ENCODE assay signal across 8 cellular contexts in the genomic region with DNA sequence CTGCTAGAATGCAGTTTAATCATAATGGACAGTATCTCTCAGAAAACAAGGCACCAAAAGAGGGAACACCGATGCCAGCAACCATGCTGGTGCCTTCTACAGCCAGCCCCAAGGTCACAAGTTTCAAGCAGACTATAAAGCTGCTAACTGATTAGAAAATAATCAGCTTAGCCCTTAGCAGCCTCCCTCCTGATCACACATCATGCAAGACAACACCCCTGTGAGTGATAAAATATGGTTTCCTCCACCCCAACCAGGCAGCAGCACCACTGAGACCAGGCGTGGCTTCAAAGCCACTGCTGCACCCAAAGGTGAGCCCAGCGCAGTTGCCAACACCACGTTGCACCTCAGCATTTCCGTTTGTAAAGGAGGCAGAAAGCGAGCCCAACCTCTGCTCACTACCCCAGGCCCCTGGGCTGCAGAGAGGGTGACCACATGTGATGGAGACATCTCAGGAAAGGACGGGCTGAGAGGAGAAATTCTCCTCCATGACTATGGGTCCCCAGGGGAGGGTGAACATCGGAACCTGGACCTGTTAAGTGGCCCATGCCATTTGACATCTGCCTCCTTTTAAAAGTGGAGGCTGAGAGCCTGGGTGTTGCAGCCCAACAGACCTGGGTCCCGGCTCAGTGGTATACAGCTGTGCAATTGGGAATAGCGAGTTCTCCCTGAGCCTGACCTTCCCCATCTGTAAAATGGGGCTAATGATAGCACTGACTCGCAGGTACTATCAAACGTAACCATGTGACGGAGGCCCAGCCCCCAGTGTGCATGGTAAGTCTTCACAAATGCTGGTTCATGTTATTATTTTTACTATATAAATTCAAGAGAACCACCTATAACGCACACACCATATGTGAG. TPM values are rescaled to one million over a fixed set of nuclear protein-coding genes. Genes with fewer than 3 reads are reported as not detected.
A peak's percentile ranks its signal among the peaks of the same experiment; 100 is the strongest.
DNase-seq lines count a peak whose midpoint lies in the region; ATAC-seq and TF ChIP-seq lines count a peak whose summit lies in the region.

No MANE protein-coding gene starts in this region.

- peaks cover 66% of the 10 kb centered on the region for H3K4me1 Mint-ChIP-seq in activated CD8-positive, alpha-beta memory T cell treated with anti-CD3 and anti-CD28 coated beads, Interleukin-2, amount 10 ng/mL, durations not matched to agents 7 days and 5 days

- peak overlapping the region; percentile 19 for H2AFZ ChIP-seq in HCT116 (ENCODE audit: low read depth, low read length, poor library complexity, severe bottlenecking)

- no peaks in the 10 kb centered on the region for H3K36me3 Mint-ChIP-seq in activated CD8-positive, alpha-beta memory T cell treated with anti-CD3 and anti-CD28 coated beads, Interleukin-2, amount 10 ng/mL, durations not matched to agents 7 days and 5 days

- RAD21 ChIA-PET in HCT116 (lab: Charles Lee; ENCODE audit: low non-redundant PET in 1 of 2, low total read pairs in 2 of 2, uncharacterized antibody in 2 of 2, unreplicated experiment in 2 of 2), result no interaction called here

- ATAC-seq in HCT116 (no peak), Right ventricle myocardium inferior (no peak), HG02642 (IDR thresholded peaks at IDR 0.05; ENCODE audit: poor library complexity, unreplicated experiment) (no peak)
- ATAC-seq in activated CD8-positive, alpha-beta memory T cell treated with anti-CD3 and anti-CD28 coated beads, Interleukin-2, amount 10 ng/mL, durations not matched to agents 7 days and 5 days, result peak; percentile 75

- peak overlapping the region; percentile 88 for H3K27ac ChIP-seq in HCT116 (ENCODE audit: low read depth, low read length)
- peak overlapping the region; percentile 73 to 99 (median 80) for H3K27ac ChIP-seq in sigmoid colon

- H3K4me3 ChIP-seq in HCT116 (replicated peaks in 1 of 2; ENCODE audit: low read depth in 1 of 2, low read length in 2 of 2) (no peak overlapping the region), sigmoid colon (no peak overlapping the region)

- H3K36me3 ChIP-seq in HCT116 (ENCODE audit: control insufficient read depth in 1 of 2, insufficient read depth in 2 of 2, low read length in 2 of 2), result no peaks in the 10 kb centered on the region
- no peaks in the 10 kb centered on the region for H3K36me3 ChIP-seq in sigmoid colon

- H3K4me3 Mint-ChIP-seq in activated CD8-positive, alpha-beta memory T cell treated with anti-CD3 and anti-CD28 coated beads, Interleukin-2, amount 10 ng/mL, durations not matched to agents 7 days and 5 days, result peak overlapping the region; percentile 56

- no peak for TF ChIP-seq RAD21 in HCT116 (IDR thresholded peaks at IDR 0.05; ENCODE audit: low read depth)

- POLR2A ChIA-PET in HCT116 (lab: Charles Lee), result interaction anchor here (2.0 to 2.5 kb wide), 2 partner anchors 8 to 11 kb away, joined by 14 to 25 read pairs; partner anchors contain the start of gene ZFP36L1

- WGBS in sigmoid colon, 2 donors, result 52 to 61% methylated on average over 14 of the region's 14 CpGs

- H3K9me2 ChIP-seq in HCT116 (ENCODE audit: insufficient read depth), result no peaks in the 10 kb centered on the region

- CTCF ChIA-PET in HCT116 (lab: Charles Lee), result no interaction called here
- CTCF ChIA-PET in activated CD8-positive, alpha-beta memory T cell treated with anti-CD3 and anti-CD28 coated beads, Interleukin-2, amount 10 ng/mL, durations not matched to agents 7 days and 5 days (lab: Charles Lee), result interaction anchor here (0.7 to 4.5 kb wide), 12 partner anchors 9 to 498 kb away, joined by 3 to 79 read pairs (median 8); partner anchors contain the start of gene ZFP36L1

- no peaks in the 10 kb centered on the region for H3K9me3 Mint-ChIP-seq in activated CD8-positive, alpha-beta memory T cell treated with anti-CD3 and anti-CD28 coated beads, Interleukin-2, amount 10 ng/mL, durations not matched to agents 7 days and 5 days (ENCODE audit: low read depth)

- no peaks in the 10 kb centered on the region for H3K79me2 ChIP-seq in HCT116 (ENCODE audit: insufficient read depth, low read length)

- no peak for TF ChIP-seq EP300 in sigmoid colon (IDR thresholded peaks at IDR 0.05)

- H3K27me3 ChIP-seq in HCT116 (ENCODE audit: insufficient read depth, low read length) (no peaks in the 10 kb centered on the region), sigmoid colon (no peaks in the 10 kb centered on the region)

- no peaks in the 10 kb centered on the region for H3K27me3 Mint-ChIP-seq in activated CD8-positive, alpha-beta memory T cell treated with anti-CD3 and anti-CD28 coated beads, Interleukin-2, amount 10 ng/mL, durations not matched to agents 7 days and 5 days

- intact Hi-C loops in HCT116 (cut with micrococcal nuclease), result loop anchor here (10.0 kb wide), 1 partner anchor 417 kb away; no protein-coding TSS in a partner anchor
- intact Hi-C loops in Right ventricle myocardium inferior (cut with DNase I), result no loop called here
- intact Hi-C loops in sigmoid colon (cut with DNase I), result loop anchor here (5.0 kb wide), 2 partner anchors 124 to 384 kb away; no protein-coding TSS in a partner anchor

- DNase-seq in HCT116 (ENCODE audit: low read depth, low spot score) (no peak), Right ventricle myocardium inferior (ENCODE audit: missing footprints) (peak; percentile 53), sigmoid colon (peak; percentile 68), DMS 273 (lab: John Stamatoyannopoulos, UW; ENCODE audit: unreplicated experiment) (no peak), NOMO-1 (lab: John Stamatoyannopoulos, UW; ENCODE audit: unreplicated experiment in 2 of 2) (no peak), NCI-H524 treated with DMSO at 0.1 percent for 48 hours (lab: John Stamatoyannopoulos, UW) (no peak)
- peak; percentile 90 for DNase-seq in activated CD8-positive, alpha-beta memory T cell treated with anti-CD3 and anti-CD28 coated beads, Interleukin-2, amount 10 ng/mL, durations not matched to agents 7 days and 5 days

- H4K20me1 ChIP-seq in HCT116 (ENCODE audit: insufficient read depth), result no peaks in the 10 kb centered on the region

- H3K9me3 ChIP-seq in HCT116 (ENCODE audit: control insufficient read depth in 1 of 2, insufficient read depth in 1 of 2, low read depth in 1 of 2, low read length in 2 of 2) (no peaks in the 10 kb centered on the region), sigmoid colon (no peaks in the 10 kb centered on the region)

- peak overlapping the region; percentile 22 for H3K9ac ChIP-seq in HCT116 (ENCODE audit: low read length)

- BruUV-seq in HCT116 (replicated peaks; lab: Mats Ljungman, UMichigan), result no TSS peak

- H3K4me1 ChIP-seq in HCT116 (ENCODE audit: control insufficient read depth in 1 of 2, insufficient read depth in 2 of 2, low read length in 2 of 2), result peaks cover 84 to 89% of the 10 kb centered on the region in 2 experiments
- H3K4me1 ChIP-seq in sigmoid colon, result peaks cover 0 to 49% (median 46%) of the 10 kb centered on the region in 4 donors

- peak overlapping the region; percentile 98 for H3K27ac Mint-ChIP-seq in activated CD8-positive, alpha-beta memory T cell treated with anti-CD3 and anti-CD28 coated beads, Interleukin-2, amount 10 ng/mL, durations not matched to agents 7 days and 5 days

- peak overlapping the region; percentile 77 for H3K4me2 ChIP-seq in HCT116 (ENCODE audit: low read length)

- TF ChIP-seq POLR2A in HCT116 (IDR thresholded peaks at IDR 0.05; ENCODE audit: borderline replicate concordance, extremely low read depth, insufficient read depth, insufficient read length) (no peak), sigmoid colon (IDR thresholded peaks at IDR 0.05) (no peak)

- TF ChIP-seq CTCF in HCT116 (IDR thresholded peaks at IDR 0.05 in 2 of 3, conservative IDR thresholded peaks at IDR 0.05 in 1 of 3; ENCODE audit: borderline replicate concordance in 1 of 3, insufficient read depth in 1 of 3, low read depth in 2 of 3, low read length in 2 of 3) (no peak), sigmoid colon (IDR thresholded peaks at IDR 0.05) (no peak)

TF ChIP-seq in HCT116, 20 proteins besides CTCF, POLR2A, EP300 and RAD21 (continues in another document):
- no peak for TF ChIP-seq POLR2AphosphoS5 (IDR thresholded peaks at IDR 0.05; ENCODE audit: low read depth, low read length)
- no peak for TF ChIP-seq FOSL1 (IDR thresholded peaks at IDR 0.05; ENCODE audit: low read depth)
- TF ChIP-seq ZNF274 (IDR thresholded peaks at IDR 0.05; ENCODE audit: low read depth, low read length), result no peak
- TF ChIP-seq YY1 (IDR thresholded peaks at IDR 0.05; ENCODE audit: extremely low read depth, insufficient replicate concordance, low read depth, low read length), result no peak
- no peak for TF ChIP-seq EZH2 (IDR thresholded peaks at IDR 0.05)
- TF ChIP-seq, protein P1, sequence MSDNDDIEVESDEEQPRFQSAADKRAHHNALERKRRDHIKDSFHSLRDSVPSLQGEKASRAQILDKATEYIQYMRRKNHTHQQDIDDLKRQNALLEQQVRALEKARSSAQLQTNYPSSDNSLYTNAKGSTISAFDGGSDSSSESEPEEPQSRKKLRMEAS (IDR thresholded peaks at IDR 0.05), result no peak
- TF ChIP-seq ELF1 (IDR thresholded peaks at IDR 0.05; ENCODE audit: borderline replicate concordance, low read depth), result no peak
- TF ChIP-seq, protein P2, sequence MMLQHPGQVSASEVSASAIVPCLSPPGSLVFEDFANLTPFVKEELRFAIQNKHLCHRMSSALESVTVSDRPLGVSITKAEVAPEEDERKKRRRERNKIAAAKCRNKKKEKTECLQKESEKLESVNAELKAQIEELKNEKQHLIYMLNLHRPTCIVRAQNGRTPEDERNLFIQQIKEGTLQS (IDR thresholded peaks at IDR 0.05), result no peak
- no peak for TF ChIP-seq EGR1 (IDR thresholded peaks at IDR 0.05; ENCODE audit: low read depth)
- TF ChIP-seq CEBPB (IDR thresholded peaks at IDR 0.05; ENCODE audit: low read depth), result no peak
- no peak for TF ChIP-seq EZH2phosphoT487 (IDR thresholded peaks at IDR 0.05; ENCODE audit: borderline replicate concordance)
- TF ChIP-seq ZFX (IDR thresholded peaks at IDR 0.05), result no peak
- no peak for TF ChIP-seq JUND (IDR thresholded peaks at IDR 0.05)
- TF ChIP-seq CBX3 (IDR thresholded peaks at IDR 0.05; ENCODE audit: low read depth), result no peak

RNA-seq across cellular contexts. Expression of gene ZFP36L1, which starts 11.5 kb away (rescaled TPM):
- total RNA-seq in HCT116 (2021; ENCODE audit: unreplicated experiment) (304 TPM), Right ventricle myocardium inferior (46.6 TPM), sigmoid colon (100 to 1,000 TPM; 217 to 413 (median 239) TPM)
- 177 and 302 TPM in 2 replicates for polyA plus RNA-seq in HCT116 (2012)
- total RNA-seq in activated CD8-positive, alpha-beta memory T cell treated with anti-CD3 and anti-CD28 coated beads, Interleukin-2, amount 10 ng/mL, durations not matched to agents 7 days and 5 days, result 10 to 100 TPM; 53.6 to 85.6 TPM
- 100 to 1,000 TPM in 1 of 3 donors, 10 to 100 TPM in 2; 26.6 to 141 (median 52.9) TPM for polyA plus RNA-seq in sigmoid colon

Comparison
In these comparisons a context has a peak if more than half of its experiments do, and no peak if none do; other contexts are left out.
1. DNase-seq: peak in activated CD8-positive, alpha-beta memory T cell treated with anti-CD3 and anti-CD28 coated beads, Interleukin-2, amount 10 ng/mL, durations not matched to agents 7 days and 5 days (single experiment), Right ventricle myocardium inferior (single experiment) and sigmoid colon (single experiment); none in HCT116 (single experiment), DMS 273 (single experiment), NOMO-1 (0 of 2) and NCI-H524 treated with DMSO at 0.1 percent for 48 hours (single experiment).